ENCODE assay signal across 22 cellular contexts in genomic region chr5:136149891-136150290, GRCh38. TPM values are rescaled to one million over a fixed set of nuclear protein-coding genes. Genes with fewer than 3 reads are reported as not detected.
DNase-seq lines count a peak whose midpoint lies in the region; ATAC-seq, FAIRE-seq and TF ChIP-seq lines count a peak whose summit lies in the region.
"Had no signal": no experiment of that assay in that cellular context is flagged by ENCODE, and none has a peak within 500 bp of the region (broad histone marks: within the 10 kb centered on the region; RNA-seq: fewer than 3 reads in every experiment).

No MANE protein-coding gene starts in this region.

- DNase-seq in GF-D8 (lab: John Stamatoyannopoulos, UW) = peak; percentile 7
- DNase-seq in PC-9 = peak in 1 of 2 experiments; percentile 85
- DNase-seq in fibroblast of villous mesenchyme (ENCODE audit: low read depth) = peak; percentile 26
- DNase-seq in pancreas = no peak
- DNase-seq in stimulated activated CD4-positive, alpha-beta T cell treated with anti-CD3 and anti-CD28 coated beads, Interleukin-12 subunit alpha, Interleukin-12 subunit beta, amount 100 ng/mL, for 4 hours = no peak
- no peak for DNase-seq in iPS-NIHi7 (ENCODE audit: extremely low spot score)
- DNase-seq: C1 segment of cervical spinal cord, DMS 273 treated with DMSO at 0.1 percent for 48 hours, GDM1, NCI-H187 treated with DMSO at 0.1 percent for 48 hours, NCI-H2171, NCI-H748 treated with DMSO at 0.1 percent for 48 hours, SW 1271 had no signal

- peak overlapping the region; percentile 22; the same call in 1 of the 2 replicates for H3K27ac ChIP-seq in PC-9
- peak overlapping the region in 1 of 4 donors; percentile 12 for H3K27ac ChIP-seq in pancreas
- H3K27ac ChIP-seq: SJSA1 had no signal

- TF ChIP-seq CTCF in PC-9 (conservative IDR thresholded peaks at IDR 0.05) (no peak), fibroblast of villous mesenchyme (IDR thresholded peaks at IDR 0.05; ENCODE audit: insufficient read depth, low read depth, low read length) (no peak), pancreas (IDR thresholded peaks at IDR 0.05) (no peak)

- H3K36me3 ChIP-seq in PC-9 (ENCODE audit: low read depth) (peaks cover 27% of the 10 kb centered on the region), pancreas (peaks cover 0 to 10% (median 0%) of the 10 kb centered on the region in 3 donors)

- no peaks in the 10 kb centered on the region for H3K9me2 ChIP-seq in PC-9 (ENCODE audit: insufficient read depth)

- H3K4me2 ChIP-seq in PC-9 = peak overlapping the region; percentile 61

- 13 to 14% methylated on average over 1 of the region's 1 CpG for WGBS in pancreas, 2 donors

- no TSS peak for BruUV-seq in PC-9 (replicated peaks; lab: Mats Ljungman, UMichigan)

- intact Hi-C loops in PC-9 (cut with micrococcal nuclease; ENCODE audit: unreplicated experiment) = no loop called here
- intact Hi-C loops in pancreas (cut with DNase I) = no loop called here

- peaks cover 18% of the 10 kb centered on the region; the same call in 1 of the 2 replicates for H3F3A ChIP-seq in PC-9 (ENCODE audit: insufficient read depth, low read depth)

- H3K4me1 ChIP-seq in PC-9 (replicated peaks; ENCODE audit: insufficient read depth) (peaks cover 31% of the 10 kb centered on the region), pancreas (peaks cover 15 to 18% (median 17%) of the 10 kb centered on the region in 3 donors)
- H3K4me1 ChIP-seq: SJSA1 had no signal

- POLR2A ChIA-PET in PC-9 (lab: Charles Lee; ENCODE audit: unreplicated experiment) = interaction anchor here (0.6 to 1.2 kb wide), 3 partner anchors 17 to 581 kb away, joined by 4 to 6 read pairs (median 6); partner anchors contain the start of gene SMAD5

- peak in 3 of 4 donors; percentile 54 to 70 (median 59) for ATAC-seq in pancreas
- no peak for ATAC-seq in HG03045 (IDR thresholded peaks at IDR 0.05; ENCODE audit: unreplicated experiment)
- no peak for ATAC-seq in HG02840 (IDR thresholded peaks at IDR 0.05; ENCODE audit: low FRiP score, unreplicated experiment)
- ATAC-seq: HCT116 had no signal

- H3K9me3 ChIP-seq in PC-9 (ENCODE audit: insufficient read depth, low read depth) (no peaks in the 10 kb centered on the region), pancreas (no peaks in the 10 kb centered on the region)
- H3K9me3 ChIP-seq: SJSA1 had no signal

- H3K27me3 ChIP-seq in PC-9 (ENCODE audit: insufficient read depth, low read depth) (no peaks in the 10 kb centered on the region), pancreas (no peaks in the 10 kb centered on the region)
- H3K27me3 ChIP-seq: SJSA1 had no signal

- no peak overlapping the region for H2AFZ ChIP-seq in PC-9

- H3K4me3 ChIP-seq in PC-9 = no peak overlapping the region
- H3K4me3 ChIP-seq in fibroblast of villous mesenchyme (ENCODE audit: low read depth, low read length) = no peak overlapping the region
- H3K4me3 ChIP-seq in pancreas = no peak overlapping the region
- H3K4me3 ChIP-seq: SJSA1 had no signal

- CTCF ChIA-PET in PC-9 (lab: Charles Lee) = interaction anchor here (0.6 kb wide), 1 partner anchor 1739 kb away, joined by 3 read pairs; no protein-coding TSS in a partner anchor

- FAIRE-seq in pancreas (lab: Jason Lieb, UNC) = no peak
- FAIRE-seq: GM12891 had no signal

- H4K20me1 ChIP-seq in PC-9 (ENCODE audit: insufficient read depth) = peaks cover 4% of the 10 kb centered on the region; the same call in 1 of the 2 replicates

- H3K79me2 ChIP-seq in PC-9 (ENCODE audit: low read depth) = peaks cover 72% of the 10 kb centered on the region

RNA-seq across cellular contexts. Expression of gene SMAD5, which starts 17.2 kb away (rescaled TPM):
- total RNA-seq in PC-9 (2021) (50.6 and 58.2 TPM in 2 replicates), fibroblast of villous mesenchyme (53.5 and 85.1 TPM in 2 replicates), pancreas (10 to 100 TPM; 18.5 to 46.1 (median 23.4) TPM)
- 1 to 10 TPM; 4.3 to 8.8 TPM for polyA plus RNA-seq in pancreas

RNA-seq across cellular contexts. Expression of gene SMIM32, which starts 43.1 kb away (rescaled TPM):
- not detected in 2 replicates for total RNA-seq in PC-9 (2021)
- not detected in 2 replicates for total RNA-seq in fibroblast of villous mesenchyme
- total RNA-seq in pancreas = under 1 TPM in 5 of 6 donors, not detected in 1; 0.12 to 0.46 (median 0.32) TPM
- 1 to 10 TPM; 1.7 to 4.2 TPM for polyA plus RNA-seq in pancreas
- total RNA-seq: A673, LHCN-M2, NCI-H460, SJSA1 had no signal
- polyA plus RNA-seq: IgD-negative memory B cell had no signal

Comparison
In these comparisons a context has a peak if more than half of its experiments do, and no peak if none do; other contexts are left out.
1. DNase-seq: peak in GF-D8 (single experiment) and fibroblast of villous mesenchyme (single experiment); none in pancreas (0 of 6), stimulated activated CD4-positive, alpha-beta T cell treated with anti-CD3 and anti-CD28 coated beads, Interleukin-12 subunit alpha, Interleukin-12 subunit beta, amount 100 ng/mL, for 4 hours (single experiment) and iPS-NIHi7 (single experiment).
2. ATAC-seq: peak in pancreas (3 of 4); none in HG03045 (single experiment) and HG02840 (single experiment).